Comparison of ENCODE assay signal across 26 cellular contexts in the genomic region with DNA sequence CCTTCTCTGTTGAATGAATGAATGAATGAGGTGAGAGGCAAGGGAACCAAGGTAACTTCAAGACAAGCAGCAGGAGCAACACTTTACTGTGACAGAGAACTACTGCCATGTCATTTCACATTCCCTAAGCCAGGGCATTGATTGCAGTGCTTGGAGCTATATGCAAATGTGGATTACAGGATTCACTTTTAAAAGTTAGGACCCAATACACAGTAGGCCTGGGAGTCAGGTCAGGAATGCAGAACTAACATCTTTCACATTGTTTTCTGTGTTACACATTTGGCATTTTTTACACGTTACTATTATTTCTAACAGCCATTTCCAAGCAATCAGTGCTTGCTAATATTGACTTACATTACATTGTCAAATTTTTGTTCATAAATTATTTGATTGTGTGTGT. TPM values are rescaled to one million over a fixed set of nuclear protein-coding genes. Genes with fewer than 3 reads are reported as not detected.
DNase-seq lines count a peak whose midpoint lies in the region; ATAC-seq and TF ChIP-seq lines count a peak whose summit lies in the region.
"Had no signal": no experiment of that assay in that cellular context is flagged by ENCODE, and none has a peak within 500 bp of the region (broad histone marks: within the 10 kb centered on the region; RNA-seq: fewer than 3 reads in every experiment).

No MANE protein-coding gene starts in this region.

- no peak overlapping the region for H3K27ac Mint-ChIP-seq in GM23338
- H3K27ac Mint-ChIP-seq: activated T-cell treated with anti-CD3 and anti-CD28 coated beads, Interleukin-2, amount 50 U/mL, for 72 hours; memory B cell; progenitor cell of endocrine pancreas; stimulated activated naive B cell treated with anti-CD40 and anti-IgM and Interleukin-4, amounts not matched to agents 10 μg/mL and 1 μg/mL and 100 μg/mL, for 72 hours had no signal

- no peaks in the 10 kb centered on the region for H3K9me3 Mint-ChIP-seq in GM23338
- H3K9me3 Mint-ChIP-seq: activated T-cell treated with anti-CD3 and anti-CD28 coated beads, Interleukin-2, amount 50 U/mL, for 72 hours; memory B cell; stimulated activated naive B cell treated with anti-CD40 and anti-IgM and Interleukin-4, amounts not matched to agents 10 μg/mL and 1 μg/mL and 100 μg/mL, for 72 hours had no signal

- no peaks in the 10 kb centered on the region for H3K79me2 ChIP-seq in GM23338 (replicated peaks; ENCODE audit: insufficient read depth)

- WGBS in thyroid gland, 2 donors = 87 to 95% methylated on average over 1 of the region's 1 CpG

- intact Hi-C loops in thyroid gland (cut with DNase I) = no loop called here

- no peaks in the 10 kb centered on the region for H4K20me1 ChIP-seq in GM23338 (replicated peaks; ENCODE audit: insufficient read depth)

- H3K4me1 ChIP-seq in GM23338 (ENCODE audit: insufficient read depth) (no peaks in the 10 kb centered on the region), thyroid gland (peaks cover 0 to 11% of the 10 kb centered on the region in 2 donors)
- H3K4me1 ChIP-seq: uterus had no signal

- DNase-seq in GM23338 (ENCODE audit: low spot score) (no peak), iris pigment epithelial cell (ENCODE audit: low read depth) (peak; percentile 52), cortex of kidney (lab: John Stamatoyannopoulos, UW) (no peak), erythroblast (lab: John Stamatoyannopoulos, UW) (no peak), thyroid gland (no peak)
- DNase-seq: activated CD4-positive, alpha-beta T cell treated with anti-CD3 and anti-CD28 coated beads, Interleukin-2, amount 50 U/mL, for 4 hours; activated naive CD4-positive, alpha-beta T cell; activated T-cell treated with anti-CD3 and anti-CD28 coated beads, Interleukin-2, amount 50 U/mL, for 72 hours; gastrocnemius medialis; GDM1; left colon; NCI-H1694 treated with DMSO at 0.1 percent for 48 hours; NCI-H2171 treated with DMSO at 0.1 percent for 48 hours; NCI-H524 treated with DMSO at 0.1 percent for 48 hours; SJCRH30; stimulated activated CD4-positive, alpha-beta T cell treated with anti-CD3 and anti-CD28 coated beads, Interleukin-4, amount 100 ng/mL, for 4 hours; stimulated activated naive B cell treated with anti-CD40 and anti-IgM and Interleukin-4, amounts not matched to agents 10 μg/mL and 1 μg/mL and 100 μg/mL, for 72 hours; uterus had no signal

- H3K9me3 ChIP-seq in thyroid gland = no peaks in the 10 kb centered on the region
- H3K9me3 ChIP-seq: gastrocnemius medialis, SJCRH30, suprapubic skin, uterus had no signal

- TF ChIP-seq POLR2A in erythroblast (IDR thresholded peaks at IDR 0.05; ENCODE audit: low read length) = no peak
- TF ChIP-seq POLR2A in thyroid gland (IDR thresholded peaks at IDR 0.05) = no peak

- TF ChIP-seq CTCF in 22Rv1 (IDR thresholded peaks at IDR 0.05) = no peak
- no peak for TF ChIP-seq CTCF in GM23338 (conservative IDR thresholded peaks at IDR 0.05; ENCODE audit: low read depth in 2 of 2)
- no peak for TF ChIP-seq CTCF in VCaP (conservative IDR thresholded peaks at IDR 0.05)
- TF ChIP-seq CTCF in thyroid gland (IDR thresholded peaks at IDR 0.05) = no peak

- peak; percentile 56 for ATAC-seq in GM23338
- ATAC-seq in GM19035 (IDR thresholded peaks at IDR 0.05; ENCODE audit: unreplicated experiment) = no peak
- ATAC-seq: activated T-cell treated with anti-CD3 and anti-CD28 coated beads, Interleukin-2, amount 50 U/mL, for 72 hours; gastrocnemius medialis; left colon; sciatic nerve; stimulated activated naive B cell treated with anti-CD40 and anti-IgM and Interleukin-4, amounts not matched to agents 10 μg/mL and 1 μg/mL and 100 μg/mL, for 72 hours had no signal

- no peak overlapping the region for H3K4me2 ChIP-seq in GM23338

- no peaks in the 10 kb centered on the region for H3K27me3 ChIP-seq in GM23338 (ENCODE audit: insufficient read depth)
- H3K27me3 ChIP-seq in thyroid gland = no peaks in the 10 kb centered on the region
- H3K27me3 ChIP-seq: gastrocnemius medialis, SJCRH30, suprapubic skin, uterus had no signal

- no peaks in the 10 kb centered on the region for H3K36me3 Mint-ChIP-seq in GM23338 (ENCODE audit: low read depth)
- H3K36me3 Mint-ChIP-seq: memory B cell; stimulated activated naive B cell treated with anti-CD40 and anti-IgM and Interleukin-4, amounts not matched to agents 10 μg/mL and 1 μg/mL and 100 μg/mL, for 72 hours had no signal

- no peak overlapping the region for H2AFZ ChIP-seq in GM23338

- H3K4me3 ChIP-seq in GM23338 (no peak overlapping the region), thyroid gland (replicated peaks in 1 of 3) (no peak overlapping the region)
- H3K4me3 ChIP-seq: coronary artery, gastrocnemius medialis, SJCRH30, suprapubic skin, uterus had no signal

- H3K27me3 Mint-ChIP-seq in GM23338 (ENCODE audit: insufficient read depth, low read depth, poor library complexity) = peaks cover 2% of the 10 kb centered on the region
- H3K27me3 Mint-ChIP-seq: stimulated activated naive B cell treated with anti-CD40 and anti-IgM and Interleukin-4, amounts not matched to agents 10 μg/mL and 1 μg/mL and 100 μg/mL, for 72 hours had no signal

- peaks cover 2% of the 10 kb centered on the region; the same call in 1 of the 2 replicates for H3K9me2 ChIP-seq in GM23338 (ENCODE audit: insufficient read depth)

- H3F3A ChIP-seq in GM23338 (replicated peaks; ENCODE audit: low read depth) = no peaks in the 10 kb centered on the region

- H3K36me3 ChIP-seq in GM23338 (ENCODE audit: insufficient read depth) = no peaks in the 10 kb centered on the region
- no peaks in the 10 kb centered on the region for H3K36me3 ChIP-seq in thyroid gland
- H3K36me3 ChIP-seq: gastrocnemius medialis, SJCRH30, suprapubic skin, uterus had no signal

- peaks cover 31% of the 10 kb centered on the region for H3K4me1 Mint-ChIP-seq in GM23338
- H3K4me1 Mint-ChIP-seq: memory B cell; stimulated activated naive B cell treated with anti-CD40 and anti-IgM and Interleukin-4, amounts not matched to agents 10 μg/mL and 1 μg/mL and 100 μg/mL, for 72 hours had no signal

- H3K27ac ChIP-seq in 22Rv1 (peak overlapping the region; percentile 78), GM23338 (ENCODE audit: low read depth) (no peak overlapping the region), VCaP (peak overlapping the region; percentile 68), thyroid gland (no peak overlapping the region)
- H3K27ac ChIP-seq: coronary artery, gastrocnemius medialis, SJCRH30, suprapubic skin, uterus had no signal

- no peak overlapping the region for H3K4me3 Mint-ChIP-seq in GM23338
- H3K4me3 Mint-ChIP-seq: activated T-cell treated with anti-CD3 and anti-CD28 coated beads, Interleukin-2, amount 50 U/mL, for 72 hours; memory B cell; stimulated activated naive B cell treated with anti-CD40 and anti-IgM and Interleukin-4, amounts not matched to agents 10 μg/mL and 1 μg/mL and 100 μg/mL, for 72 hours had no signal

TF ChIP-seq in GM23338, 12 proteins besides CTCF, POLR2A, EP300 and RAD21:
- no peak for TF ChIP-seq NANOG (IDR thresholded peaks at IDR 0.05; ENCODE audit: borderline replicate concordance)

RNA-seq across cellular contexts. Expression of a gene that starts 26.2 kb away (rescaled TPM):
- 3.8 and 4.0 TPM in 2 replicates for total RNA-seq in GM23338 (2014; rRNA removed; shearing (Covaris generic))
- polyA plus RNA-seq in GM23338 (2016; fragmentation: Nextera tagmentation; extraction: Ambion mirVana) = 1.0 and 1.3 TPM in 2 replicates
- 10 to 100 TPM; 29.1 to 53.5 (median 37.1) TPM for total RNA-seq in thyroid gland
- total RNA-seq: SJCRH30 had no signal

Comparison
In these comparisons a context has a peak if more than half of its experiments do, and no peak if none do; other contexts are left out.
1. H3K27ac ChIP-seq: peak in 22Rv1 (single experiment) and VCaP (single experiment); none in GM23338 (single experiment) and thyroid gland (0 of 3).